ENCODE assay signal across 8 cellular contexts in the genomic region with DNA sequence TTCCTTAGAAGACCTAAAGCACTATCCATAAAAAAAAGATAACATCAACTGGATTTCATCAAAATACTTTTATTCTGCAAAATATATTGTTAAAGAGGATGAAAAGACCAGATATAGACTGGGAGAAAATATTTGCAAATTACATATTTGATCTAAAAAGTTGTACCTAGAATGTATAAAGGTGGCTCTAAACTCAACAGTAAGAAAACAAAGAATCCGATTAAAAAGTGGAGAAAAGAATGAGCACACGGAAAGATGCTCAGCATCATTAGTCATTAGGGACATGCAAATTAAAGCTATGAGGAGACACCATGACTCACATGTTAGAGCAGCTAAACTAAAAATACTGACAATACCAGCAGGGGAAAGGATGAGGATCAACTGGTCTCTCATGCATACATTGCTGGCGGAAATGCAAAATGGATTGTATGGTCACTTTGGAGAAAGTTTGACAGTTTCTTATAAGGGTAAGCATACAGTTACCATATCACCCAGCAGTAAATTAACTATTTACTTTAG.
DNase-seq lines count a peak whose midpoint lies in the region; ATAC-seq and TF ChIP-seq lines count a peak whose summit lies in the region.
"Not testable (repeated sequence)": the region's sequence is repeated elsewhere in the genome, so short reads cannot be mapped to it uniquely, and the experiment has no call there.

No MANE protein-coding gene starts in this region.

- H3K9ac ChIP-seq in mammary epithelial cell (ENCODE audit: insufficient read depth, low read length), result not testable (repeated sequence)

- H3K4me3 Mint-ChIP-seq in activated CD4-positive, alpha-beta T cell treated with anti-CD3 and anti-CD28 coated beads for 36 hours, result not testable (repeated sequence)

- intact Hi-C loops in activated CD4-positive, alpha-beta T cell treated with anti-CD3 and anti-CD28 coated beads for 36 hours (cut with DNase I, micrococcal nuclease); mammary epithelial cell (cut with micrococcal nuclease): not testable (repeated sequence)

- H3K9me3 ChIP-seq in mammary epithelial cell (replicated peaks; ENCODE audit: insufficient read depth, low read length), result not testable (repeated sequence)

- BruUV-seq in mammary epithelial cell (replicated peaks; lab: Mats Ljungman, UMichigan), result not testable (repeated sequence)

- not testable (repeated sequence) for H3K4me2 ChIP-seq in mammary epithelial cell (ENCODE audit: insufficient read depth, low read depth, low read length)

- POLR2A ChIA-PET in BJ (lab: Charles Lee); activated CD4-positive, alpha-beta T cell treated with anti-CD3 and anti-CD28 coated beads for 36 hours (lab: Charles Lee): not testable (repeated sequence)

- 0% methylated on average over 2 of the region's 3 CpGs for WGBS in mammary epithelial cell (ENCODE audit: low coverage, missing lambda C conversion rate)

- H3K27ac Mint-ChIP-seq in activated CD4-positive, alpha-beta T cell treated with anti-CD3 and anti-CD28 coated beads for 36 hours, result not testable (repeated sequence)

- peaks cover 21% of the 10 kb centered on the region for H3K4me1 Mint-ChIP-seq in activated CD4-positive, alpha-beta T cell treated with anti-CD3 and anti-CD28 coated beads for 36 hours

- H3K27ac ChIP-seq in mammary epithelial cell (ENCODE audit: insufficient read depth, low read depth, low read length), result not testable (repeated sequence)

- H3K9me3 Mint-ChIP-seq in activated CD4-positive, alpha-beta T cell treated with anti-CD3 and anti-CD28 coated beads for 36 hours (ENCODE audit: low read depth), result not testable (repeated sequence)

- DNase-seq in BJ (ENCODE audit: low read depth), result peak; percentile 6
- DNase-seq in M059J (ENCODE audit: low read depth), result peak; percentile 30
- not testable (repeated sequence) for DNase-seq in activated CD4-positive, alpha-beta T cell treated with anti-CD3 and anti-CD28 coated beads for 36 hours
- peak; percentile 15 for DNase-seq in mammary epithelial cell
- DNase-seq in kidney tubule cell (ENCODE audit: low spot score), result peak; percentile 17

- TF ChIP-seq CTCF in BJ (IDR thresholded peaks at IDR 0.05; ENCODE audit: insufficient read depth, low read depth, low read length); mammary epithelial cell (conservative IDR thresholded peaks at IDR 0.05 in 1 of 2, IDR thresholded peaks at IDR 0.05 in 1 of 2; ENCODE audit: extremely low read depth in 1 of 2, insufficient read depth in 1 of 2, low read depth in 1 of 2, low read length in 2 of 2): not testable (repeated sequence)

- CTCF ChIA-PET in BJ (lab: Yijun Ruan, JAX); activated CD4-positive, alpha-beta T cell treated with anti-CD3 and anti-CD28 coated beads for 36 hours (lab: Charles Lee); mammary epithelial cell (lab: Charles Lee; ENCODE audit: low non-redundant PET): not testable (repeated sequence)

- not testable (repeated sequence) for H3K27me3 ChIP-seq in BJ (ENCODE audit: control insufficient read depth, insufficient read depth, low read length); mammary epithelial cell (ENCODE audit: insufficient read depth, low read length)

- H3K4me3 ChIP-seq in BJ (ENCODE audit: low read depth, low read length); mammary epithelial cell (replicated peaks in 1 of 3; ENCODE audit: insufficient read depth in 1 of 3, low read depth in 2 of 3, low read length in 3 of 3): not testable (repeated sequence)

- H3K36me3 Mint-ChIP-seq in activated CD4-positive, alpha-beta T cell treated with anti-CD3 and anti-CD28 coated beads for 36 hours (ENCODE audit: low read depth), result not testable (repeated sequence)

- peaks cover 22% of the 10 kb centered on the region for H3K4me1 ChIP-seq in mammary epithelial cell (ENCODE audit: insufficient read depth, low read length)

- not testable (repeated sequence) for H2AFZ ChIP-seq in mammary epithelial cell (ENCODE audit: low read depth, low read length)

- not testable (repeated sequence) for H3K27me3 Mint-ChIP-seq in activated CD4-positive, alpha-beta T cell treated with anti-CD3 and anti-CD28 coated beads for 36 hours

- dilution Hi-C loops in mammary epithelial cell (cut with HindIII; ENCODE audit: low sequenced_read_pairs), result not testable (repeated sequence)

- not testable (repeated sequence) for H3K36me3 ChIP-seq in BJ (ENCODE audit: control insufficient read depth, insufficient read depth, low read length); mammary epithelial cell (ENCODE audit: insufficient read depth, low read length)

- H4K20me1 ChIP-seq in mammary epithelial cell (ENCODE audit: insufficient read depth, low read length), result not testable (repeated sequence)

- ATAC-seq in GM18867 (IDR thresholded peaks at IDR 0.05; ENCODE audit: unreplicated experiment), result peak; percentile 70
- peak; percentile 68 for ATAC-seq in HG02759 (IDR thresholded peaks at IDR 0.05; ENCODE audit: unreplicated experiment)
- peak; percentile 76 for ATAC-seq in HG03280 (IDR thresholded peaks at IDR 0.05; ENCODE audit: unreplicated experiment)
- ATAC-seq in activated CD4-positive, alpha-beta T cell treated with anti-CD3 and anti-CD28 coated beads for 36 hours, result peak; percentile 45

- not testable (repeated sequence) for H3K79me2 ChIP-seq in mammary epithelial cell (ENCODE audit: insufficient read depth, low read length)

- in situ Hi-C loops in mammary epithelial cell (cut with MboI; ENCODE audit: low sequenced_read_pairs in 2 of 2), result not testable (repeated sequence)
